ENCODE assay signal across 1 cellular context in the genomic region with DNA sequence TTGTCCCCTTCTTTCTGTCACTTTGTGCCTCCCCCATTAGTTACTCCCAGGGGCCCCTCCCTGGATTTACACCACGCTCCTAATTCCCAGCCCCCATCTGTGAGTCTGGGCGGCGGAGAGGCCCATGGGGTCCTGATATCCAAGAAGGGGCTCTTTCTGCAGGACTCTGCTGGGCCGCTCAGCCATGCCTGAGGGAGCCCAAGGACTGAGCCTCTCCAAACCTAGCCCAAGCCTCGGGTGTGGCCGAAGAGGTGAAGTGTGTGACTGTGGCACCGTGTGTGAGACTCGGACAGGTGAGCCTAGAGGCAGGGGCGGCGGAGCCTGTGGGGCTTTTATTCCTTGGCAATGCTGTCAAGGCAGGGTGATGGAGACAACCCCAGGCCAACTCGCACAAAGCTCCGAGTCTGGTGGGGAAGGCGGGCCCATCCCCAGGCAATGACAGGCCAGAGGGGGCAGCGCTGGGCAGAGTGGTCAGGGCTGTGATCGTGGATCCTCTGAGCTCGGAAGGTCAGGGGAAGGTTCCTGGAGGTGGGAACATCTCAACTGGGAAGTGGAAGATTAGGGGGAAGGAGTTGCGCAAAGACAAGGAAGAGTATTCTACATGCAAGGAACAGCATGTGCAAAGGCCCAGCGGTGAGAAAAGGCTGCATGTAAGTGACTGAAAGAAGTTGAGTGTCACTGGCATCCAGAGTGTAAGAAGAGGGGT.
A peak's percentile ranks its signal among the peaks of the same experiment; 100 is the strongest.
TF ChIP-seq lines count a peak whose summit lies in the region.

No MANE protein-coding gene starts in this region.

TF ChIP-seq in H1, 55 proteins besides CTCF, POLR2A, EP300 and RAD21:
- TF ChIP-seq GABPA (IDR thresholded peaks at IDR 0.05; ENCODE audit: borderline replicate concordance, insufficient read depth, low read length) = no peak
- peak; percentile 49 for TF ChIP-seq SAP30 (IDR thresholded peaks at IDR 0.05; ENCODE audit: insufficient read depth, insufficient replicate concordance, low read length)
- no peak for TF ChIP-seq SP2 (IDR thresholded peaks at IDR 0.05; ENCODE audit: low read length)
- TF ChIP-seq EGR1 (IDR thresholded peaks at IDR 0.05; ENCODE audit: borderline replicate concordance, low read depth, low read length) = no peak
- peak; percentile 76; the same call in 1 of the 2 replicates for TF ChIP-seq KDM1A (IDR thresholded peaks at IDR 0.05; ENCODE audit: borderline replicate concordance, low read length)
- TF ChIP-seq CEBPB (IDR thresholded peaks at IDR 0.05; ENCODE audit: low read depth, low read length) = peak; percentile 55; the same call in 1 of the 2 replicates
TF ChIP-seq in H1: peak in this region for 3.
